16 cellular contexts compared by ENCODE assay signal in genomic region chr13:24106429-24106828, GRCh38.
"Had no signal": no experiment of that assay in that cellular context is flagged by ENCODE, and none has a peak within 500 bp of the region (broad histone marks: within the 10 kb centered on the region; RNA-seq: fewer than 3 reads in every experiment).

No MANE protein-coding gene starts in this region.

- ATAC-seq: activated CD8-positive, alpha-beta T cell treated with anti-CD3 and anti-CD28 coated beads, Interleukin-2, amount 10 ng/mL, durations not matched to agents 7 days and 5 days; left cardiac atrium; right cardiac atrium; T-helper 17 cell had no signal

- H3K36me3 Mint-ChIP-seq: activated naive CD4-positive, alpha-beta T cell treated with anti-CD3 and anti-CD28 coated beads, Interleukin-2, amount 50 U/mL, for 24 hours; naive B cell had no signal

- DNase-seq: activated CD4-positive, alpha-beta T cell treated with anti-CD3 and anti-CD28 coated beads for 4 hours; activated CD8-positive, alpha-beta memory T cell treated with anti-CD3 and anti-CD28 coated beads, Interleukin-2, amount 50 U/mL, for 4 hours; activated CD8-positive, alpha-beta T cell treated with anti-CD3 and anti-CD28 coated beads, Interleukin-2, amount 10 ng/mL, durations not matched to agents 7 days and 5 days; activated effector memory CD4-positive, alpha-beta T cell treated with anti-CD3 and anti-CD28 coated beads, Interleukin-2, amount 50 U/mL, for 16 hours; activated T-cell treated with anti-CD3 and anti-CD28 coated beads, Interleukin-2, amount 50 U/mL, for 48 hours; adrenal gland; effector CD8-positive, alpha-beta T cell; esophagus squamous epithelium; left cardiac atrium; naive B cell; right cardiac atrium; T-helper 17 cell; testis had no signal

- H3K4me3 Mint-ChIP-seq: activated CD8-positive, alpha-beta T cell treated with anti-CD3 and anti-CD28 coated beads, Interleukin-2, amount 10 ng/mL, durations not matched to agents 7 days and 5 days; activated naive CD4-positive, alpha-beta T cell treated with anti-CD3 and anti-CD28 coated beads, Interleukin-2, amount 50 U/mL, for 24 hours; naive B cell; stimulated activated naive CD8-positive, alpha-beta T cell treated with anti-CD3 and anti-CD28 coated beads, Interleukin-15, Interleukin-2, amounts not matched to agents 100 ng/mL and 50 ng/mL, for 24 hours; T-helper 17 cell had no signal

- H3K27ac Mint-ChIP-seq: activated CD8-positive, alpha-beta T cell treated with anti-CD3 and anti-CD28 coated beads, Interleukin-2, amount 10 ng/mL, durations not matched to agents 7 days and 5 days; activated naive CD4-positive, alpha-beta T cell treated with anti-CD3 and anti-CD28 coated beads, Interleukin-2, amount 50 U/mL, for 24 hours; progenitor cell of endocrine pancreas; stimulated activated naive CD8-positive, alpha-beta T cell treated with anti-CD3 and anti-CD28 coated beads, Interleukin-15, Interleukin-2, amounts not matched to agents 100 ng/mL and 50 ng/mL, for 24 hours; T-helper 17 cell had no signal

- H3K9me3 Mint-ChIP-seq: activated naive CD4-positive, alpha-beta T cell treated with anti-CD3 and anti-CD28 coated beads, Interleukin-2, amount 50 U/mL, for 24 hours; stimulated activated naive CD8-positive, alpha-beta T cell treated with anti-CD3 and anti-CD28 coated beads, Interleukin-15, Interleukin-2, amounts not matched to agents 100 ng/mL and 50 ng/mL, for 24 hours had no signal

- H3K4me1 Mint-ChIP-seq: activated naive CD4-positive, alpha-beta T cell treated with anti-CD3 and anti-CD28 coated beads, Interleukin-2, amount 50 U/mL, for 24 hours had no signal
